24 cellular contexts compared by ENCODE assay signal in genomic region chr2:70942900-70943871, GRCh38. TPM values are rescaled to one million over a fixed set of nuclear protein-coding genes. Genes with fewer than 3 reads are reported as not detected.
DNase-seq lines count a peak whose midpoint lies in the region; ATAC-seq and TF ChIP-seq lines count a peak whose summit lies in the region.
"Had no signal": no experiment of that assay in that cellular context is flagged by ENCODE, and none has a peak within 500 bp of the region (broad histone marks: within the 10 kb centered on the region; RNA-seq: fewer than 3 reads in every experiment).

No MANE protein-coding gene starts in this region.

- DNase-seq in DMS 273 (lab: John Stamatoyannopoulos, UW; ENCODE audit: unreplicated experiment): peak; percentile 54
- DNase-seq in DMS 273 treated with DMSO at 0.1 percent for 48 hours (lab: John Stamatoyannopoulos, UW): no peak
- DNase-seq in islet precursor cell: peak; percentile 53
- peak; percentile 18 for DNase-seq in skeletal muscle cell (ENCODE audit: low read depth)
- DNase-seq in GM13976 (ENCODE audit: low spot score): no peak
- DNase-seq in hepatocyte (ENCODE audit: low spot score): no peak
- no peak for DNase-seq in foreskin keratinocyte
- DNase-seq: activated gamma-delta T cell; anterior cingulate cortex; Calu3; NCI-H1105; NCI-H69; stimulated activated CD4-positive, alpha-beta T cell treated with anti-CD3 and anti-CD28 coated beads, Interleukin-4, amount 100 ng/mL, for 1 hour; T-helper 9 cell had no signal

- in situ Hi-C loops in GM13976 (cut with MboI; ENCODE audit: low sequenced_read_pairs, unreplicated experiment): no loop called here

- H3K9me3 ChIP-seq in hepatocyte (ENCODE audit: low read depth): no peaks in the 10 kb centered on the region
- H3K9me3 ChIP-seq: ovary had no signal

- no peaks in the 10 kb centered on the region for H3K9me3 Mint-ChIP-seq in activated T-helper 17 cell treated with anti-CD3 and anti-CD28 coated beads, Interleukin-2, amount 50 U/mL, for 72 hours

- no peak overlapping the region for H3K4me2 ChIP-seq in hepatocyte

- no peaks in the 10 kb centered on the region for H3K36me3 ChIP-seq in hepatocyte (replicated peaks; ENCODE audit: insufficient read depth, low read depth)
- H3K36me3 ChIP-seq: ovary had no signal

- H3K4me1 ChIP-seq in hepatocyte (ENCODE audit: insufficient read depth): peaks cover 2% of the 10 kb centered on the region
- H3K4me1 ChIP-seq in foreskin keratinocyte: peaks cover 2% of the 10 kb centered on the region

- no peak overlapping the region for H2AFZ ChIP-seq in hepatocyte

- H3K27me3 ChIP-seq in hepatocyte: peaks cover 50% of the 10 kb centered on the region
- peaks cover 18% of the 10 kb centered on the region for H3K27me3 ChIP-seq in foreskin keratinocyte
- H3K27me3 ChIP-seq: ovary had no signal

- TF ChIP-seq CTCF in GM13976 (IDR thresholded peaks at IDR 0.05; ENCODE audit: borderline replicate concordance, control extremely low read depth, extremely low read depth, insufficient read depth, missing control alignments) (no peak), hepatocyte (IDR thresholded peaks at IDR 0.05; ENCODE audit: poor library complexity) (no peak), foreskin keratinocyte (conservative IDR thresholded peaks at IDR 0.05) (no peak)

- 54% methylated on average over 14 of the region's 14 CpGs for whole genome bisulfite sequencing in hepatocyte (ENCODE audit: low lambda C conversion rate, missing lambda C conversion rate)

- H3K36me3 Mint-ChIP-seq in activated T-helper 17 cell treated with anti-CD3 and anti-CD28 coated beads, Interleukin-2, amount 50 U/mL, for 72 hours (ENCODE audit: low read depth): no peaks in the 10 kb centered on the region

- ATAC-seq in activated T-helper 17 cell treated with anti-CD3 and anti-CD28 coated beads, Interleukin-2, amount 50 U/mL, for 72 hours (replicated peaks): no peak
- no peak for ATAC-seq in foreskin keratinocyte
- ATAC-seq: activated CD4-positive, CD25-positive, alpha-beta regulatory T cell treated with anti-CD3 and anti-CD28 coated beads, Interleukin-2, amount 50 U/mL, for 24 hours; GM12878; left lobe of liver had no signal

- peaks cover 20% of the 10 kb centered on the region for H3K27me3 Mint-ChIP-seq in activated T-helper 17 cell treated with anti-CD3 and anti-CD28 coated beads, Interleukin-2, amount 50 U/mL, for 72 hours

- no peak overlapping the region for H3K4me3 Mint-ChIP-seq in activated T-helper 17 cell treated with anti-CD3 and anti-CD28 coated beads, Interleukin-2, amount 50 U/mL, for 72 hours

- no peaks in the 10 kb centered on the region for H3K79me2 ChIP-seq in hepatocyte

- H4K20me1 ChIP-seq in hepatocyte (ENCODE audit: insufficient read depth, poor library complexity, severe bottlenecking): no peaks in the 10 kb centered on the region

- no peaks in the 10 kb centered on the region for H3K9me2 ChIP-seq in hepatocyte (replicated peaks; ENCODE audit: insufficient read depth)

- peak overlapping the region; percentile 18 for H3K27ac Mint-ChIP-seq in activated T-helper 17 cell treated with anti-CD3 and anti-CD28 coated beads, Interleukin-2, amount 50 U/mL, for 72 hours

- H3K4me3 ChIP-seq in skeletal muscle cell (ENCODE audit: low read depth, low read length) (no peak overlapping the region), hepatocyte (no peak overlapping the region)
- H3K4me3 ChIP-seq: GM12878, ovary, SK-N-MC had no signal

- H3K4me1 Mint-ChIP-seq in activated T-helper 17 cell treated with anti-CD3 and anti-CD28 coated beads, Interleukin-2, amount 50 U/mL, for 72 hours: peaks cover under 1% of the 10 kb centered on the region

- H3K27ac ChIP-seq in hepatocyte: no peak overlapping the region
- H3K27ac ChIP-seq in foreskin keratinocyte: no peak overlapping the region
- H3K27ac ChIP-seq: 22Rv1, ovary, SK-N-MC had no signal

RNA-seq across cellular contexts. Expression of gene ATP6V1B1, which starts 7.5 kb away (rescaled TPM):
- total RNA-seq in activated T-helper 17 cell treated with anti-CD3 and anti-CD28 coated beads, Interleukin-2, amount 50 U/mL, for 72 hours: not detected
- total RNA-seq in hepatocyte: 0.84 and 1.7 TPM in 2 replicates
- polyA plus RNA-seq in hepatocyte: 2.9 and 4.0 TPM in 2 replicates
- not detected in 2 replicates for total RNA-seq in foreskin keratinocyte
- 0.08 TPM in 1 of 2 replicates, not detected in the other for polyA plus RNA-seq in foreskin keratinocyte
- total RNA-seq: Calu3, frontal cortex, GM12878, HT1080, left lobe of liver had no signal
- polyA plus RNA-seq: GM12878 had no signal

RNA-seq across cellular contexts. Expression of gene ANKRD53, which starts 35.2 kb away (rescaled TPM):
- under 1 TPM in 1 of 2 donors, not detected in 1; 0.56 TPM for total RNA-seq in activated T-helper 17 cell treated with anti-CD3 and anti-CD28 coated beads, Interleukin-2, amount 50 U/mL, for 72 hours
- total RNA-seq in hepatocyte (0.48 and 0.97 TPM in 2 replicates), foreskin keratinocyte (0.24 and 0.28 TPM in 2 replicates)
- polyA plus RNA-seq in hepatocyte (3.4 and 4.7 TPM in 2 replicates), foreskin keratinocyte (0.18 and 0.28 TPM in 2 replicates)
- total RNA-seq: Calu3, GM12878 had no signal

RNA-seq across cellular contexts. Expression of gene VAX2, which starts 42.8 kb away (rescaled TPM):
- total RNA-seq in activated T-helper 17 cell treated with anti-CD3 and anti-CD28 coated beads, Interleukin-2, amount 50 U/mL, for 72 hours: not detected
- total RNA-seq in hepatocyte (0.20 and 0.52 TPM in 2 replicates), foreskin keratinocyte (0.17 and 0.21 TPM in 2 replicates)
- polyA plus RNA-seq in hepatocyte (0.23 and 1.2 TPM in 2 replicates), foreskin keratinocyte (0.36 and 0.44 TPM in 2 replicates)
- total RNA-seq: Calu3, frontal cortex, GM12878, HT1080, left lobe of liver, mucosa of gallbladder had no signal
- polyA plus RNA-seq: GM12878 had no signal

RNA-seq across cellular contexts. Expression of gene TEX261, which starts 51.5 kb away (rescaled TPM):
- total RNA-seq in activated T-helper 17 cell treated with anti-CD3 and anti-CD28 coated beads, Interleukin-2, amount 50 U/mL, for 72 hours: 10 to 100 TPM; 27.2 to 66.9 TPM
- total RNA-seq in hepatocyte (62.6 and 81.0 TPM in 2 replicates), foreskin keratinocyte (40.0 and 41.7 TPM in 2 replicates)
- polyA plus RNA-seq in hepatocyte (39.5 and 41.5 TPM in 2 replicates), foreskin keratinocyte (32.6 and 35.5 TPM in 2 replicates)

Comparison
In these comparisons a context has a peak if more than half of its experiments do, and no peak if none do; other contexts are left out.
1. DNase-seq: peak in DMS 273 (single experiment), islet precursor cell (single experiment) and skeletal muscle cell (single experiment); none in DMS 273 treated with DMSO at 0.1 percent for 48 hours (single experiment), GM13976 (single experiment), hepatocyte (single experiment) and foreskin keratinocyte (0 of 2).